ENCODE assay signal across 9 cellular contexts in the genomic region with DNA sequence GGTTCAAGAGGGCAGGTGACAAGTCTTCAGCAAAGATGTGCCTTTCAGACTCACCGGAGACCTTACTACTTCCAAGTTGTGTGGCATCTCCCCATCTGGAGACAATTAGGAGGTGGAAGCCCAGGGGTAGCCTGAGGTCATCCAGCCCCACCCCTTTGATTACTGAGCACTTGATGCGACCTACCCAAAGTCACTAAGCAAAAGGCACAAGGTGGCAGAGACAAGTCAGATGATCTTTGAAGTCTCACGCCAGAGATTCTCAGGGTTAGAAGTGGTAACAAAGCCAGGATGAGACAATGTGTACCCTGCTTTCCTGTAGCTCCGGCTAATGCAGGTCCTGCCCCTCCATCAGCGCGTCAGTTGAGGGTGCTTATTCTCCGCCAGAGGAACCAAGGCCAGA. TPM values are rescaled to one million over a fixed set of nuclear protein-coding genes. Genes with fewer than 3 reads are reported as not detected.
A peak's percentile ranks its signal among the peaks of the same experiment; 100 is the strongest.
DNase-seq lines count a peak whose midpoint lies in the region; ATAC-seq and TF ChIP-seq lines count a peak whose summit lies in the region.
"Had no signal": no experiment of that assay in that cellular context is flagged by ENCODE, and none has a peak within 500 bp of the region (broad histone marks: within the 10 kb centered on the region; RNA-seq: fewer than 3 reads in every experiment).

No MANE protein-coding gene starts in this region.

- peak overlapping the region; percentile 77 for H3K27ac Mint-ChIP-seq in Caco-2 (ENCODE audit: unreplicated experiment)
- H3K27ac Mint-ChIP-seq in central memory CD8-positive, alpha-beta T cell (ENCODE audit: low read depth), result peak overlapping the region; percentile 89
- no peak overlapping the region for H3K27ac Mint-ChIP-seq in neural crest cell (ENCODE audit: unreplicated experiment)

- TF ChIP-seq CTCF in Caco-2 (IDR thresholded peaks at IDR 0.05; ENCODE audit: insufficient read depth in 1 of 2, low read depth in 1 of 2, low read length in 1 of 2, severe bottlenecking in 1 of 2, unreplicated experiment in 1 of 2) (no peak), neural crest cell (conservative IDR thresholded peaks at IDR 0.05) (no peak)

- H3K27me3 Mint-ChIP-seq in Caco-2 (ENCODE audit: insufficient read depth, unreplicated experiment) (no peaks in the 10 kb centered on the region), neural crest cell (ENCODE audit: low read depth) (peaks cover 4% of the 10 kb centered on the region)
- H3K27me3 Mint-ChIP-seq in central memory CD8-positive, alpha-beta T cell, result no peaks in the 10 kb centered on the region

- H3K36me3 Mint-ChIP-seq in Caco-2 (ENCODE audit: insufficient read depth, unreplicated experiment) (peaks cover 9% of the 10 kb centered on the region), neural crest cell (ENCODE audit: low read depth) (no peaks in the 10 kb centered on the region)
- H3K36me3 Mint-ChIP-seq in central memory CD8-positive, alpha-beta T cell (ENCODE audit: insufficient read depth), result peaks cover 26% of the 10 kb centered on the region

- H3K9me3 Mint-ChIP-seq in Caco-2 (ENCODE audit: unreplicated experiment) (no peaks in the 10 kb centered on the region), neural crest cell (no peaks in the 10 kb centered on the region)
- H3K9me3 Mint-ChIP-seq in central memory CD8-positive, alpha-beta T cell, result no peaks in the 10 kb centered on the region

- intact Hi-C loops in Caco-2 (cut with micrococcal nuclease; ENCODE audit: unreplicated experiment), result loop anchor here (1.0 to 10.0 kb wide), 7 partner anchors 82 to 496 kb away; no protein-coding TSS in a partner anchor

- H3K36me3 ChIP-seq in Caco-2 (ENCODE audit: control insufficient read depth, insufficient read depth, low read length), result no peaks in the 10 kb centered on the region
- H3K36me3 ChIP-seq: cardiac muscle cell had no signal

- POLR2A ChIA-PET in Caco-2 (lab: Charles Lee), result interaction anchor here (0.7 kb wide), 1 partner anchor 536 kb away, joined by 3 read pairs; a partner anchor contains a TSS

- ATAC-seq in central memory CD8-positive, alpha-beta T cell (replicated peaks; ENCODE audit: extremely low read depth, poor library complexity, severe bottlenecking), result no peak
- ATAC-seq in GM21423 (IDR thresholded peaks at IDR 0.05; ENCODE audit: unreplicated experiment), result no peak
- no peak for ATAC-seq in GM19455 (IDR thresholded peaks at IDR 0.05; ENCODE audit: unreplicated experiment)
- no peak for ATAC-seq in GM19397 (IDR thresholded peaks at IDR 0.05; ENCODE audit: unreplicated experiment)

- CTCF ChIA-PET in Caco-2 (lab: Charles Lee), result no interaction called here

- H3K4me1 Mint-ChIP-seq in Caco-2 (ENCODE audit: low read depth, unreplicated experiment), result peaks cover 32% of the 10 kb centered on the region
- peaks cover 55% of the 10 kb centered on the region for H3K4me1 Mint-ChIP-seq in central memory CD8-positive, alpha-beta T cell
- H3K4me1 Mint-ChIP-seq in neural crest cell, result peaks cover 21% of the 10 kb centered on the region

- peak overlapping the region; percentile 88 for H3K4me3 Mint-ChIP-seq in Caco-2 (ENCODE audit: unreplicated experiment)
- peak overlapping the region; percentile 90 for H3K4me3 Mint-ChIP-seq in central memory CD8-positive, alpha-beta T cell
- peak overlapping the region; percentile 76 for H3K4me3 Mint-ChIP-seq in neural crest cell

- no TSS peak for BruUV-seq in Caco-2 (replicated peaks; lab: Mats Ljungman, UMichigan)

- no peak for DNase-seq in Caco-2
- DNase-seq in KBM-7, result peak; percentile 25
- DNase-seq in central memory CD8-positive, alpha-beta T cell (ENCODE audit: low spot score in 2 of 2), result no peak
- DNase-seq in neural crest cell (ENCODE audit: low read depth, low spot score), result no peak
- DNase-seq in DMS114 treated with DMSO at 0.1 percent for 48 hours (lab: John Stamatoyannopoulos, UW; ENCODE audit: unreplicated experiment), result no peak

- H3K4me1 ChIP-seq in Caco-2, result peaks cover 15% of the 10 kb centered on the region

- in situ Hi-C loops in KBM-7 (cut with MboI; ENCODE audit: low pct_unique_long_range_greater_than_20kb, low sequenced_read_pairs), result no loop called here

- peak overlapping the region; percentile 88; the same call in 1 of the 2 replicates for H3K4me3 ChIP-seq in Caco-2 (ENCODE audit: low read depth, low read length)

- H3K27me3 ChIP-seq in Caco-2 (replicated peaks; ENCODE audit: control insufficient read depth, insufficient read depth, low read length), result no peaks in the 10 kb centered on the region
- H3K27me3 ChIP-seq: cardiac muscle cell had no signal

- no peaks in the 10 kb centered on the region for H3K9me3 ChIP-seq in Caco-2

RNA-seq across cellular contexts. Expression of a gene that starts 1.4 kb away (rescaled TPM):
- total RNA-seq in Caco-2 (2022), result 20.6 and 24.8 TPM in 2 replicates
- 36.7 and 41.4 TPM in 2 replicates for total RNA-seq in neural crest cell
